ENCODE assay signal across 10 cellular contexts in genomic region chr17:18157354-18157985, GRCh38. TPM values are rescaled to one million over a fixed set of nuclear protein-coding genes. Genes with fewer than 3 reads are reported as not detected.
DNase-seq lines count a peak whose midpoint lies in the region; ATAC-seq, FAIRE-seq and TF ChIP-seq lines count a peak whose summit lies in the region.
"Had no signal": no experiment of that assay in that cellular context is flagged by ENCODE, and none has a peak within 500 bp of the region (broad histone marks: within the 10 kb centered on the region; RNA-seq: fewer than 3 reads in every experiment).

No MANE protein-coding gene starts in this region.

- FAIRE-seq in GM12891 (lab: Jason Lieb, UNC) = no peak
- FAIRE-seq: bronchial epithelial cell had no signal

- no peaks in the 10 kb centered on the region for H3K36me3 ChIP-seq in skeletal muscle satellite cell (ENCODE audit: insufficient read depth, low read length)

- H3K27ac Mint-ChIP-seq in effector memory CD8-positive, alpha-beta T cell = peak overlapping the region; percentile 42 to 75

- H3K4me2 ChIP-seq in skeletal muscle satellite cell (ENCODE audit: low read length) = peak overlapping the region; percentile 78

- TF ChIP-seq POLR2A in GM12891 (IDR thresholded peaks at IDR 0.05; ENCODE audit: low read depth, low read length) = no peak

- H3K4me1 Mint-ChIP-seq in effector memory CD8-positive, alpha-beta T cell (ENCODE audit: low read depth in 2 of 2) = peaks cover 12 to 15% of the 10 kb centered on the region in 2 donors

- peak overlapping the region; percentile 63 for H3K4me3 ChIP-seq in skeletal muscle satellite cell (ENCODE audit: low read length)

- no peaks in the 10 kb centered on the region for H3K27me3 ChIP-seq in skeletal muscle satellite cell (ENCODE audit: control insufficient read depth, insufficient read depth, low read length)

- no peaks in the 10 kb centered on the region for H3K9me3 ChIP-seq in skeletal muscle satellite cell (replicated peaks; ENCODE audit: low read length)

- H3K9ac ChIP-seq in skeletal muscle satellite cell (ENCODE audit: low read depth, low read length) = no peak overlapping the region

- H3K4me1 ChIP-seq in skeletal muscle satellite cell (ENCODE audit: control insufficient read depth, insufficient read depth, low read length) = peaks cover 24% of the 10 kb centered on the region

- ATAC-seq in effector memory CD8-positive, alpha-beta T cell (replicated peaks) = no peak
- ATAC-seq in GM19395 (IDR thresholded peaks at IDR 0.05; ENCODE audit: unreplicated experiment) = no peak
- no peak for ATAC-seq in HG02642 (IDR thresholded peaks at IDR 0.05; ENCODE audit: poor library complexity, unreplicated experiment)

- H3K36me3 Mint-ChIP-seq in effector memory CD8-positive, alpha-beta T cell (ENCODE audit: insufficient read depth) = peaks cover 3% of the 10 kb centered on the region

- H3K4me3 Mint-ChIP-seq in effector memory CD8-positive, alpha-beta T cell = peak overlapping the region; percentile 83 to 85

- no peaks in the 10 kb centered on the region for H3K9me3 Mint-ChIP-seq in effector memory CD8-positive, alpha-beta T cell

- peaks cover 0 to 8% of the 10 kb centered on the region in 2 donors for H3K27me3 Mint-ChIP-seq in effector memory CD8-positive, alpha-beta T cell

- DNase-seq in GM12891 (ENCODE audit: insufficient read length, low spot score) (no peak), MV-4-11 (lab: John Stamatoyannopoulos, UW) (peak; percentile 24), 8988T (no peak)
- no peak for DNase-seq in effector memory CD8-positive, alpha-beta T cell
- DNase-seq: GDM1, NCI-H1092 had no signal

TF ChIP-seq in GM12891, 5 proteins besides CTCF, POLR2A, EP300 and RAD21:
- TF ChIP-seq POLR2AphosphoS5 (IDR thresholded peaks at IDR 0.05; ENCODE audit: low read depth, low read length) (no peak), PAX5 (IDR thresholded peaks at IDR 0.05; ENCODE audit: insufficient read depth, low read length, severe bottlenecking) (no peak), SPI1 (IDR thresholded peaks at IDR 0.05; ENCODE audit: low read depth, low read length) (peak; percentile 95)
TF ChIP-seq in GM12891: peak in this region for 1.

RNA-seq across cellular contexts. Expression of gene ALKBH5, which starts 26.2 kb away (rescaled TPM):
- 38.6 TPM for polyA plus RNA-seq in GM12891 (2012; ENCODE audit: low read depth, missing spikeins)
- total RNA-seq in skeletal muscle satellite cell (2012; rRNA removed) = 94.8 and 165 TPM in 2 replicates

RNA-seq across cellular contexts. Expression of gene MYO15A, which starts 48.9 kb away (rescaled TPM):
- 1.2 TPM for polyA plus RNA-seq in GM12891 (2012; ENCODE audit: low read depth, missing spikeins)
- total RNA-seq in skeletal muscle satellite cell (2012; rRNA removed) = under 0.01 and 0.51 TPM in 2 replicates
